In genomic region chr18:41025666-41026065, GRCh38 we compare ENCODE assay signal across 27 cellular contexts.
"Had no signal": no experiment of that assay in that cellular context is flagged by ENCODE, and none has a peak within 500 bp of the region (broad histone marks: within the 10 kb centered on the region; RNA-seq: fewer than 3 reads in every experiment).

No MANE protein-coding gene starts in this region.

- H3K36me3 ChIP-seq: breast epithelium, esophagus muscularis mucosa, gastrocnemius medialis, pancreas, right atrium auricular region, thyroid gland, upper lobe of right lung had no signal

- H3K4me1 Mint-ChIP-seq: activated CD4-positive, alpha-beta T cell treated with anti-CD3 and anti-CD28 coated beads for 36 hours; activated naive CD8-positive, alpha-beta T cell treated with anti-CD3 and anti-CD28 coated beads for 36 hours; central memory CD8-positive, alpha-beta T cell had no signal

- H3K4me3 ChIP-seq: breast epithelium, esophagus muscularis mucosa, gastrocnemius medialis, pancreas, psoas muscle, right atrium auricular region, thyroid gland, upper lobe of right lung had no signal

- H3K9me3 ChIP-seq: breast epithelium, esophagus muscularis mucosa, gastrocnemius medialis, pancreas, psoas muscle, right atrium auricular region, thyroid gland, upper lobe of right lung had no signal

- H3K4me3 Mint-ChIP-seq: activated CD4-positive, alpha-beta T cell treated with anti-CD3 and anti-CD28 coated beads for 36 hours; activated naive CD8-positive, alpha-beta T cell treated with anti-CD3 and anti-CD28 coated beads for 36 hours; central memory CD8-positive, alpha-beta T cell; effector memory CD8-positive, alpha-beta T cell; nephron; stimulated activated naive CD8-positive, alpha-beta T cell treated with anti-CD3 and anti-CD28 coated beads, Interleukin-15, Interleukin-2, amounts not matched to agents 100 ng/mL and 50 ng/mL, for 24 hours; WTC11 had no signal

- H3K27me3 Mint-ChIP-seq: activated CD4-positive, alpha-beta T cell treated with anti-CD3 and anti-CD28 coated beads for 36 hours; activated naive CD8-positive, alpha-beta T cell treated with anti-CD3 and anti-CD28 coated beads for 36 hours; central memory CD8-positive, alpha-beta T cell; effector memory CD8-positive, alpha-beta T cell; stimulated activated naive CD8-positive, alpha-beta T cell treated with anti-CD3 and anti-CD28 coated beads, Interleukin-15, Interleukin-2, amounts not matched to agents 100 ng/mL and 50 ng/mL, for 24 hours had no signal

- H3K9me3 Mint-ChIP-seq: activated naive CD8-positive, alpha-beta T cell treated with anti-CD3 and anti-CD28 coated beads for 36 hours; nephron; WTC11 had no signal

- ATAC-seq: activated CD4-positive, alpha-beta T cell treated with anti-CD3 and anti-CD28 coated beads for 36 hours; effector memory CD8-positive, alpha-beta T cell; gastrocnemius medialis; left ventricle myocardium superior; pancreas; psoas muscle; upper lobe of right lung; WTC11 had no signal

- H3K27ac ChIP-seq: breast epithelium, esophagus muscularis mucosa, gastrocnemius medialis, pancreas, psoas muscle, right atrium auricular region, thyroid gland, upper lobe of right lung had no signal

- H3K27ac Mint-ChIP-seq: activated CD4-positive, alpha-beta T cell treated with anti-CD3 and anti-CD28 coated beads for 36 hours; activated naive CD8-positive, alpha-beta T cell treated with anti-CD3 and anti-CD28 coated beads for 36 hours; effector memory CD8-positive, alpha-beta T cell; nephron; stimulated activated naive CD8-positive, alpha-beta T cell treated with anti-CD3 and anti-CD28 coated beads, Interleukin-15, Interleukin-2, amounts not matched to agents 100 ng/mL and 50 ng/mL, for 24 hours; WTC11 had no signal

- H3K27me3 ChIP-seq: breast epithelium, esophagus muscularis mucosa, gastrocnemius medialis, pancreas, right atrium auricular region, thyroid gland, upper lobe of right lung had no signal

- FAIRE-seq: colon, endothelial cell of umbilical vein, islet of Langerhans, pancreas had no signal

- DNase-seq: activated CD4-positive, alpha-beta T cell treated with anti-CD3 and anti-CD28 coated beads for 36 hours; activated CD4-positive, alpha-beta T cell treated with anti-CD3 and anti-CD28 coated beads, Interleukin-2, amount 50 U/mL, for 4 hours; activated CD8-positive, alpha-beta memory T cell treated with anti-CD3 and anti-CD28 coated beads, Interleukin-2, amount 50 U/mL, for 48 hours; activated naive CD4-positive, alpha-beta T cell treated with Interleukin-2 at 50 U/mL for 16 hours; activated naive CD8-positive, alpha-beta T cell treated with anti-CD3 and anti-CD28 coated beads for 36 hours; activated T-cell treated with anti-CD3 and anti-CD28 coated beads, Interleukin-2, amount 50 U/mL, for 48 hours; effector memory CD8-positive, alpha-beta T cell; gastrocnemius medialis; hippocampal formation; left ventricle myocardium superior; pancreas; psoas muscle; stimulated activated CD4-positive, alpha-beta T cell treated with anti-CD3 and anti-CD28 coated beads, Interleukin-4, amount 100 ng/mL, for 24 hours; substantia nigra; T-helper 9 cell; thyroid gland; upper lobe of right lung had no signal

- H3K4me1 ChIP-seq: breast epithelium, esophagus muscularis mucosa, gastrocnemius medialis, pancreas, psoas muscle, right atrium auricular region, thyroid gland, upper lobe of right lung had no signal

- H3K36me3 Mint-ChIP-seq: activated naive CD8-positive, alpha-beta T cell treated with anti-CD3 and anti-CD28 coated beads for 36 hours; WTC11 had no signal
